Comparison of ENCODE assay signal across 14 cellular contexts in the genomic region with DNA sequence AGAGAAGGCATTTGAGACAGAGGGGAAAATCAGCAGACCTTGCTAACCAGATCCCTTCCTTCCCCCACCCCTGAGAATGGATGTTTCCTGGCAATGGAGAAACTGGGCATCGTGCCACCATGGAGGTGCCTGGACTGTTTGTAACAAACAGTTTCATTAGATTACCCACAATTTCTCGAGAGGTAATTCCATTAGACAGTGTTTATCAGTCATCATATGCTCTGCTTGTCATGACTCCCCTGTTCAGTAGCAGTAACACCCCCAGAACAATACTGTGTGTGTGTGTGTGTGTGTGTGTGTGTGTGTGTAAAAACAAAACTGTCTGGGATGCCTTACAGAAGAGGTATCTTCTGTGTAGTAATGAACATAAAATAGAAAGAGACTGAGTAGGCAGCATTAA.
DNase-seq lines count a peak whose midpoint lies in the region; ATAC-seq and TF ChIP-seq lines count a peak whose summit lies in the region.
"Had no signal": no experiment of that assay in that cellular context is flagged by ENCODE, and none has a peak within 500 bp of the region (broad histone marks: within the 10 kb centered on the region; RNA-seq: fewer than 3 reads in every experiment).

No MANE protein-coding gene starts in this region.

- TF ChIP-seq EP300 in stomach (IDR thresholded peaks at IDR 0.05), result no peak

- H3K27me3 ChIP-seq in foreskin keratinocyte, result no peaks in the 10 kb centered on the region
- H3K27me3 ChIP-seq in stomach, result no peaks in the 10 kb centered on the region

- H3K4me3 ChIP-seq in retinal pigment epithelial cell (ENCODE audit: low read length) (no peak overlapping the region), stomach (no peak overlapping the region)

- H3K27ac ChIP-seq in foreskin keratinocyte, result no peak overlapping the region
- H3K27ac ChIP-seq in stomach, result no peak overlapping the region

- intact Hi-C loops in stomach (cut with DNase I; ENCODE audit: low total_unique reads), result no loop called here

- no peak for TF ChIP-seq POLR2A in stomach (IDR thresholded peaks at IDR 0.05)

- H3K36me3 ChIP-seq in stomach, result no peaks in the 10 kb centered on the region

- no peaks in the 10 kb centered on the region for H3K9me3 ChIP-seq in stomach

- WGBS in stomach, 5 donors, result 19 to 44% (median 38%) methylated on average over 2 of the region's 2 CpGs

- TF ChIP-seq CTCF in foreskin keratinocyte (conservative IDR thresholded peaks at IDR 0.05) (no peak), retinal pigment epithelial cell (conservative IDR thresholded peaks at IDR 0.05; ENCODE audit: low read depth, low read length) (no peak), stomach (IDR thresholded peaks at IDR 0.05) (no peak)

- DNase-seq in M059J (ENCODE audit: low read depth), result peak; percentile 20
- peak; percentile 59 for DNase-seq in NCI-H446 treated with DMSO at 0.1 percent for 48 hours (lab: John Stamatoyannopoulos, UW)
- peak; percentile 3 to 49 for DNase-seq in foreskin keratinocyte
- DNase-seq in retinal pigment epithelial cell (ENCODE audit: low read depth), result peak; percentile 56
- DNase-seq in epidermal melanocyte (ENCODE audit: insufficient read length, low spot score), result no peak
- no peak for DNase-seq in Kasumi-1 (lab: John Stamatoyannopoulos, UW)
- DNase-seq in RKO (ENCODE audit: low spot score), result no peak
- DNase-seq in stomach, result no peak
- DNase-seq: amniotic stem cell; CD8-positive, alpha-beta memory T cell; effector CD8-positive, alpha-beta T cell; NCI-H510A had no signal

- H3K4me1 ChIP-seq in foreskin keratinocyte (no peaks in the 10 kb centered on the region), stomach (peaks cover 0 to 11% (median 0%) of the 10 kb centered on the region in 4 donors)

- ATAC-seq in foreskin keratinocyte, result peak; percentile 59
- ATAC-seq: HepG2, WTC11 had no signal

Comparison
In these comparisons a context has a peak if more than half of its experiments do, and no peak if none do; other contexts are left out.
1. DNase-seq: peak in M059J (single experiment), NCI-H446 treated with DMSO at 0.1 percent for 48 hours (single experiment), foreskin keratinocyte (2 of 2) and retinal pigment epithelial cell (single experiment); none in epidermal melanocyte (single experiment), Kasumi-1 (0 of 2), RKO (single experiment) and stomach (single experiment).